ENCODE assay signal across 1 cellular context in the genomic region with DNA sequence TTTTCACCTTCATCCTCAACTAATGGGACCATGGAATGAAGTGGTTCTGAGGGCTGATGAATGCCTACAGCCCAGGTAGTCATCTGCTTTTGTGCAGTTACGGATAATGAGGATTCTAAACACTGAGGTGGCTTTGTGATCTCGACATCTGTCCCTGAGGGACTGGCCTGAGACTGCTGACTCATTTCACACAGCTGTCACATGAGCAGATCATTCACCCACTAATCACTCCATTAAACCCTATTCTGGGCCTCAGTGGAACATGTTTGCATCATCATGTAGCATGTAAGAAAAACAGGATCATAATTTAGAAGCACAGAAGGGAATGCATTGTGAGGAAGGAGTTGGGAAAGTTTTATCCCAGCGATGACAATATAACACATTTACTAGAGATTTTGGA.
TF ChIP-seq lines count a peak whose summit lies in the region.

No MANE protein-coding gene starts in this region.

TF ChIP-seq in GM12878, 131 proteins besides CTCF, POLR2A, EP300 and RAD21 (continued from another document and continues in another):
- TF ChIP-seq, protein P1, sequence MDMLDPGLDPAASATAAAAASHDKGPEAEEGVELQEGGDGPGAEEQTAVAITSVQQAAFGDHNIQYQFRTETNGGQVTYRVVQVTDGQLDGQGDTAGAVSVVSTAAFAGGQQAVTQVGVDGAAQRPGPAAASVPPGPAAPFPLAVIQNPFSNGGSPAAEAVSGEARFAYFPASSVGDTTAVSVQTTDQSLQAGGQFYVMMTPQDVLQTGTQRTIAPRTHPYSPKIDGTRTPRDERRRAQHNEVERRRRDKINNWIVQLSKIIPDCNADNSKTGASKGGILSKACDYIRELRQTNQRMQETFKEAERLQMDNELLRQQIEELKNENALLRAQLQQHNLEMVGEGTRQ (IDR thresholded peaks at IDR 0.05; ENCODE audit: borderline replicate concordance, low read depth, low read length) = no peak; the same call in 1 of the 2 replicates
- TF ChIP-seq RAD51 (IDR thresholded peaks at IDR 0.05) (peak; percentile 87), NR2C1 (IDR thresholded peaks at IDR 0.05) (no peak), MTA2 (IDR thresholded peaks at IDR 0.05; ENCODE audit: low read depth) (peak; percentile 91), SMAD5 (IDR thresholded peaks at IDR 0.05; ENCODE audit: low read depth) (no peak), HDAC6 (IDR thresholded peaks at IDR 0.05; ENCODE audit: unreplicated experiment) (no peak), ETV6 (conservative IDR thresholded peaks at IDR 0.05 in 1 of 2, IDR thresholded peaks at IDR 0.05 in 1 of 2; ENCODE audit: borderline replicate concordance in 1 of 2, low read depth in 1 of 2) (no peak), CHD1 (IDR thresholded peaks at IDR 0.05; ENCODE audit: low read depth, low read length) (no peak), EGR1 (IDR thresholded peaks at IDR 0.05; ENCODE audit: borderline replicate concordance in 1 of 2, low read depth in 2 of 2, low read length in 2 of 2) (no peak), NFXL1 (IDR thresholded peaks at IDR 0.05; ENCODE audit: borderline replicate concordance) (no peak), ATF7 (IDR thresholded peaks at IDR 0.05; ENCODE audit: low read depth) (peak; percentile 61), TCF12 (IDR thresholded peaks at IDR 0.05; ENCODE audit: low read depth, low read length) (peak; percentile 56; the same call in 1 of the 2 replicates), HDAC2 (IDR thresholded peaks at IDR 0.05) (no peak), FOXM1 (IDR thresholded peaks at IDR 0.05; ENCODE audit: low read depth, low read length) (no peak), SPI1 (IDR thresholded peaks at IDR 0.05; ENCODE audit: borderline replicate concordance, insufficient read depth, low read depth, low read length) (no peak), BACH1 (IDR thresholded peaks at IDR 0.05; ENCODE audit: borderline replicate concordance) (peak; percentile 96), BMI1 (IDR thresholded peaks at IDR 0.05; ENCODE audit: borderline replicate concordance) (0 out of 2 replicates have a peak, but pooled peaks have one; percentile 55), SREBF1 (IDR thresholded peaks at IDR 0.05; ENCODE audit: low read length) (no peak), FOS (IDR thresholded peaks at IDR 0.05; ENCODE audit: borderline replicate concordance, extremely low read depth, insufficient read length) (no peak), TARDBP (IDR thresholded peaks at IDR 0.05; ENCODE audit: borderline replicate concordance) (no peak), GABPA (IDR thresholded peaks at IDR 0.05; ENCODE audit: low read depth) (no peak), PML (IDR thresholded peaks at IDR 0.05; ENCODE audit: low read length) (no peak), HDGF (IDR thresholded peaks at IDR 0.05) (no peak), DPF2 (IDR thresholded peaks at IDR 0.05) (peak; percentile 95), IKZF1 (conservative IDR thresholded peaks at IDR 0.05) (peak; percentile 79), ZNF622 (IDR thresholded peaks at IDR 0.05) (no peak), NR2C2 (IDR thresholded peaks at IDR 0.05; ENCODE audit: borderline replicate concordance, control insufficient read depth, insufficient read length, low read depth) (no peak), RBBP5 (conservative IDR thresholded peaks at IDR 0.05) (no peak), SMC3 (IDR thresholded peaks at IDR 0.05; ENCODE audit: borderline replicate concordance, low read length) (no peak)
- TF ChIP-seq, protein P2, sequence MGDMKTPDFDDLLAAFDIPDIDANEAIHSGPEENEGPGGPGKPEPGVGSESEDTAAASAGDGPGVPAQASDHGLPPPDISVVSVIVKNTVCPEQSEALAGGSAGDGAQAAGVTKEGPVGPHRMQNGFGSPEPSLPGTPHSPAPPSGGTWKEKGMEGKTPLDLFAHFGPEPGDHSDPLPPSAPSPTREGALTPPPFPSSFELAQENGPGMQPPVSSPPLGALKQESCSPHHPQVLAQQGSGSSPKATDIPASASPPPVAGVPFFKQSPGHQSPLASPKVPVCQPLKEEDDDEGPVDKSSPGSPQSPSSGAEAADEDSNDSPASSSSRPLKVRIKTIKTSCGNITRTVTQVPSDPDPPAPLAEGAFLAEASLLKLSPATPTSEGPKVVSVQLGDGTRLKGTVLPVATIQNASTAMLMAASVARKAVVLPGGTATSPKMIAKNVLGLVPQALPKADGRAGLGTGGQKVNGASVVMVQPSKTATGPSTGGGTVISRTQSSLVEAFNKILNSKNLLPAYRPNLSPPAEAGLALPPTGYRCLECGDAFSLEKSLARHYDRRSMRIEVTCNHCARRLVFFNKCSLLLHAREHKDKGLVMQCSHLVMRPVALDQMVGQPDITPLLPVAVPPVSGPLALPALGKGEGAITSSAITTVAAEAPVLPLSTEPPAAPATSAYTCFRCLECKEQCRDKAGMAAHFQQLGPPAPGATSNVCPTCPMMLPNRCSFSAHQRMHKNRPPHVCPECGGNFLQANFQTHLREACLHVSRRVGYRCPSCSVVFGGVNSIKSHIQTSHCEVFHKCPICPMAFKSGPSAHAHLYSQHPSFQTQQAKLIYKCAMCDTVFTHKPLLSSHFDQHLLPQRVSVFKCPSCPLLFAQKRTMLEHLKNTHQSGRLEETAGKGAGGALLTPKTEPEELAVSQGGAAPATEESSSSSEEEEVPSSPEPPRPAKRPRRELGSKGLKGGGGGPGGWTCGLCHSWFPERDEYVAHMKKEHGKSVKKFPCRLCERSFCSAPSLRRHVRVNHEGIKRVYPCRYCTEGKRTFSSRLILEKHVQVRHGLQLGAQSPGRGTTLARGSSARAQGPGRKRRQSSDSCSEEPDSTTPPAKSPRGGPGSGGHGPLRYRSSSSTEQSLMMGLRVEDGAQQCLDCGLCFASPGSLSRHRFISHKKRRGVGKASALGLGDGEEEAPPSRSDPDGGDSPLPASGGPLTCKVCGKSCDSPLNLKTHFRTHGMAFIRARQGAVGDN (IDR thresholded peaks at IDR 0.05) = no peak
- TF ChIP-seq, protein P3, sequence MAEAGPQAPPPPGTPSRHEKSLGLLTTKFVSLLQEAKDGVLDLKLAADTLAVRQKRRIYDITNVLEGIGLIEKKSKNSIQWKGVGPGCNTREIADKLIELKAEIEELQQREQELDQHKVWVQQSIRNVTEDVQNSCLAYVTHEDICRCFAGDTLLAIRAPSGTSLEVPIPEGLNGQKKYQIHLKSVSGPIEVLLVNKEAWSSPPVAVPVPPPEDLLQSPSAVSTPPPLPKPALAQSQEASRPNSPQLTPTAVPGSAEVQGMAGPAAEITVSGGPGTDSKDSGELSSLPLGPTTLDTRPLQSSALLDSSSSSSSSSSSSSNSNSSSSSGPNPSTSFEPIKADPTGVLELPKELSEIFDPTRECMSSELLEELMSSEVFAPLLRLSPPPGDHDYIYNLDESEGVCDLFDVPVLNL (IDR thresholded peaks at IDR 0.05; ENCODE audit: low read depth, low read length) = no peak
- TF ChIP-seq, protein P4, sequence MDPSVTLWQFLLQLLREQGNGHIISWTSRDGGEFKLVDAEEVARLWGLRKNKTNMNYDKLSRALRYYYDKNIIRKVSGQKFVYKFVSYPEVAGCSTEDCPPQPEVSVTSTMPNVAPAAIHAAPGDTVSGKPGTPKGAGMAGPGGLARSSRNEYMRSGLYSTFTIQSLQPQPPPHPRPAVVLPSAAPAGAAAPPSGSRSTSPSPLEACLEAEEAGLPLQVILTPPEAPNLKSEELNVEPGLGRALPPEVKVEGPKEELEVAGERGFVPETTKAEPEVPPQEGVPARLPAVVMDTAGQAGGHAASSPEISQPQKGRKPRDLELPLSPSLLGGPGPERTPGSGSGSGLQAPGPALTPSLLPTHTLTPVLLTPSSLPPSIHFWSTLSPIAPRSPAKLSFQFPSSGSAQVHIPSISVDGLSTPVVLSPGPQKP (IDR thresholded peaks at IDR 0.05; ENCODE audit: low read depth, low read length) = no peak
- TF ChIP-seq, protein P5, sequence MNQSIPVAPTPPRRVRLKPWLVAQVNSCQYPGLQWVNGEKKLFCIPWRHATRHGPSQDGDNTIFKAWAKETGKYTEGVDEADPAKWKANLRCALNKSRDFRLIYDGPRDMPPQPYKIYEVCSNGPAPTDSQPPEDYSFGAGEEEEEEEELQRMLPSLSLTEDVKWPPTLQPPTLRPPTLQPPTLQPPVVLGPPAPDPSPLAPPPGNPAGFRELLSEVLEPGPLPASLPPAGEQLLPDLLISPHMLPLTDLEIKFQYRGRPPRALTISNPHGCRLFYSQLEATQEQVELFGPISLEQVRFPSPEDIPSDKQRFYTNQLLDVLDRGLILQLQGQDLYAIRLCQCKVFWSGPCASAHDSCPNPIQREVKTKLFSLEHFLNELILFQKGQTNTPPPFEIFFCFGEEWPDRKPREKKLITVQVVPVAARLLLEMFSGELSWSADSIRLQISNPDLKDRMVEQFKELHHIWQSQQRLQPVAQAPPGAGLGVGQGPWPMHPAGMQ (IDR thresholded peaks at IDR 0.05; ENCODE audit: borderline replicate concordance) = no peak
- TF ChIP-seq, protein P6, sequence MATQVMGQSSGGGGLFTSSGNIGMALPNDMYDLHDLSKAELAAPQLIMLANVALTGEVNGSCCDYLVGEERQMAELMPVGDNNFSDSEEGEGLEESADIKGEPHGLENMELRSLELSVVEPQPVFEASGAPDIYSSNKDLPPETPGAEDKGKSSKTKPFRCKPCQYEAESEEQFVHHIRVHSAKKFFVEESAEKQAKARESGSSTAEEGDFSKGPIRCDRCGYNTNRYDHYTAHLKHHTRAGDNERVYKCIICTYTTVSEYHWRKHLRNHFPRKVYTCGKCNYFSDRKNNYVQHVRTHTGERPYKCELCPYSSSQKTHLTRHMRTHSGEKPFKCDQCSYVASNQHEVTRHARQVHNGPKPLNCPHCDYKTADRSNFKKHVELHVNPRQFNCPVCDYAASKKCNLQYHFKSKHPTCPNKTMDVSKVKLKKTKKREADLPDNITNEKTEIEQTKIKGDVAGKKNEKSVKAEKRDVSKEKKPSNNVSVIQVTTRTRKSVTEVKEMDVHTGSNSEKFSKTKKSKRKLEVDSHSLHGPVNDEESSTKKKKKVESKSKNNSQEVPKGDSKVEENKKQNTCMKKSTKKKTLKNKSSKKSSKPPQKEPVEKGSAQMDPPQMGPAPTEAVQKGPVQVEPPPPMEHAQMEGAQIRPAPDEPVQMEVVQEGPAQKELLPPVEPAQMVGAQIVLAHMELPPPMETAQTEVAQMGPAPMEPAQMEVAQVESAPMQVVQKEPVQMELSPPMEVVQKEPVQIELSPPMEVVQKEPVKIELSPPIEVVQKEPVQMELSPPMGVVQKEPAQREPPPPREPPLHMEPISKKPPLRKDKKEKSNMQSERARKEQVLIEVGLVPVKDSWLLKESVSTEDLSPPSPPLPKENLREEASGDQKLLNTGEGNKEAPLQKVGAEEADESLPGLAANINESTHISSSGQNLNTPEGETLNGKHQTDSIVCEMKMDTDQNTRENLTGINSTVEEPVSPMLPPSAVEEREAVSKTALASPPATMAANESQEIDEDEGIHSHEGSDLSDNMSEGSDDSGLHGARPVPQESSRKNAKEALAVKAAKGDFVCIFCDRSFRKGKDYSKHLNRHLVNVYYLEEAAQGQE (IDR thresholded peaks at IDR 0.05; ENCODE audit: low read depth, low read length) = no peak
- TF ChIP-seq, protein P7, sequence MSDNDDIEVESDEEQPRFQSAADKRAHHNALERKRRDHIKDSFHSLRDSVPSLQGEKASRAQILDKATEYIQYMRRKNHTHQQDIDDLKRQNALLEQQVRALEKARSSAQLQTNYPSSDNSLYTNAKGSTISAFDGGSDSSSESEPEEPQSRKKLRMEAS (IDR thresholded peaks at IDR 0.05; ENCODE audit: low read depth, low read length) = no peak
- TF ChIP-seq, protein P8, sequence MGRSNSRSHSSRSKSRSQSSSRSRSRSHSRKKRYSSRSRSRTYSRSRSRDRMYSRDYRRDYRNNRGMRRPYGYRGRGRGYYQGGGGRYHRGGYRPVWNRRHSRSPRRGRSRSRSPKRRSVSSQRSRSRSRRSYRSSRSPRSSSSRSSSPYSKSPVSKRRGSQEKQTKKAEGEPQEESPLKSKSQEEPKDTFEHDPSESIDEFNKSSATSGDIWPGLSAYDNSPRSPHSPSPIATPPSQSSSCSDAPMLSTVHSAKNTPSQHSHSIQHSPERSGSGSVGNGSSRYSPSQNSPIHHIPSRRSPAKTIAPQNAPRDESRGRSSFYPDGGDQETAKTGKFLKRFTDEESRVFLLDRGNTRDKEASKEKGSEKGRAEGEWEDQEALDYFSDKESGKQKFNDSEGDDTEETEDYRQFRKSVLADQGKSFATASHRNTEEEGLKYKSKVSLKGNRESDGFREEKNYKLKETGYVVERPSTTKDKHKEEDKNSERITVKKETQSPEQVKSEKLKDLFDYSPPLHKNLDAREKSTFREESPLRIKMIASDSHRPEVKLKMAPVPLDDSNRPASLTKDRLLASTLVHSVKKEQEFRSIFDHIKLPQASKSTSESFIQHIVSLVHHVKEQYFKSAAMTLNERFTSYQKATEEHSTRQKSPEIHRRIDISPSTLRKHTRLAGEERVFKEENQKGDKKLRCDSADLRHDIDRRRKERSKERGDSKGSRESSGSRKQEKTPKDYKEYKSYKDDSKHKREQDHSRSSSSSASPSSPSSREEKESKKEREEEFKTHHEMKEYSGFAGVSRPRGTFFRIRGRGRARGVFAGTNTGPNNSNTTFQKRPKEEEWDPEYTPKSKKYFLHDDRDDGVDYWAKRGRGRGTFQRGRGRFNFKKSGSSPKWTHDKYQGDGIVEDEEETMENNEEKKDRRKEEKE (IDR thresholded peaks at IDR 0.05) = no peak
- TF ChIP-seq, protein P9, sequence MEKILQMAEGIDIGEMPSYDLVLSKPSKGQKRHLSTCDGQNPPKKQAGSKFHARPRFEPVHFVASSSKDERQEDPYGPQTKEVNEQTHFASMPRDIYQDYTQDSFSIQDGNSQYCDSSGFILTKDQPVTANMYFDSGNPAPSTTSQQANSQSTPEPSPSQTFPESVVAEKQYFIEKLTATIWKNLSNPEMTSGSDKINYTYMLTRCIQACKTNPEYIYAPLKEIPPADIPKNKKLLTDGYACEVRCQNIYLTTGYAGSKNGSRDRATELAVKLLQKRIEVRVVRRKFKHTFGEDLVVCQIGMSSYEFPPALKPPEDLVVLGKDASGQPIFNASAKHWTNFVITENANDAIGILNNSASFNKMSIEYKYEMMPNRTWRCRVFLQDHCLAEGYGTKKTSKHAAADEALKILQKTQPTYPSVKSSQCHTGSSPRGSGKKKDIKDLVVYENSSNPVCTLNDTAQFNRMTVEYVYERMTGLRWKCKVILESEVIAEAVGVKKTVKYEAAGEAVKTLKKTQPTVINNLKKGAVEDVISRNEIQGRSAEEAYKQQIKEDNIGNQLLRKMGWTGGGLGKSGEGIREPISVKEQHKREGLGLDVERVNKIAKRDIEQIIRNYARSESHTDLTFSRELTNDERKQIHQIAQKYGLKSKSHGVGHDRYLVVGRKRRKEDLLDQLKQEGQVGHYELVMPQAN (conservative IDR thresholded peaks at IDR 0.05) = no peak
